13 cellular contexts compared by ENCODE assay signal in genomic region chr4:93334003-93334402, GRCh38.
DNase-seq lines count a peak whose midpoint lies in the region; ATAC-seq lines count a peak whose summit lies in the region.
"Had no signal": no experiment of that assay in that cellular context is flagged by ENCODE, and none has a peak within 500 bp of the region (broad histone marks: within the 10 kb centered on the region; RNA-seq: fewer than 3 reads in every experiment).

No MANE protein-coding gene starts in this region.

- intact Hi-C loops in activated CD4-positive, alpha-beta T cell treated with anti-CD3 and anti-CD28 coated beads for 36 hours (cut with DNase I, micrococcal nuclease): no loop called here
- intact Hi-C loops in activated naive CD4-positive, alpha-beta T cell treated with anti-CD3 and anti-CD28 coated beads for 36 hours (cut with micrococcal nuclease): no loop called here

- no peak overlapping the region for H3K4me3 Mint-ChIP-seq in activated CD4-positive, alpha-beta T cell treated with anti-CD3 and anti-CD28 coated beads for 36 hours
- no peak overlapping the region for H3K4me3 Mint-ChIP-seq in activated naive CD4-positive, alpha-beta T cell treated with anti-CD3 and anti-CD28 coated beads for 36 hours
- H3K4me3 Mint-ChIP-seq: natural killer cell treated with Interleukin-12 subunit alpha and Interleukin-12 subunit beta and Interleukin-15 and Interleukin-18, amount 100 ng/mL, for 72 hours had no signal

- DNase-seq in AG08396 (ENCODE audit: low spot score) (peak; percentile 2), GM19240 (ENCODE audit: insufficient read length, low spot score) (no peak), HT-29 (ENCODE audit: low spot score) (no peak)
- DNase-seq in activated CD4-positive, alpha-beta T cell treated with anti-CD3 and anti-CD28 coated beads for 36 hours: no peak
- no peak for DNase-seq in activated naive CD4-positive, alpha-beta T cell treated with anti-CD3 and anti-CD28 coated beads for 36 hours
- DNase-seq: activated effector memory CD4-positive, alpha-beta T cell treated with anti-CD3 and anti-CD28 coated beads, Interleukin-2, amount 50 U/mL, for 16 hours; islet precursor cell; Right ventricle myocardium superior; stimulated activated CD4-positive, alpha-beta T cell treated with anti-CD3 and anti-CD28 coated beads, Interleukin-12 subunit alpha, Interleukin-12 subunit beta, amount 100 ng/mL, for 4 hours had no signal

- H3K27me3 Mint-ChIP-seq in activated CD4-positive, alpha-beta T cell treated with anti-CD3 and anti-CD28 coated beads for 36 hours: no peaks in the 10 kb centered on the region
- no peaks in the 10 kb centered on the region for H3K27me3 Mint-ChIP-seq in activated naive CD4-positive, alpha-beta T cell treated with anti-CD3 and anti-CD28 coated beads for 36 hours (ENCODE audit: low read depth)
- H3K27me3 Mint-ChIP-seq: natural killer cell treated with Interleukin-12 subunit alpha and Interleukin-12 subunit beta and Interleukin-15 and Interleukin-18, amount 100 ng/mL, for 72 hours had no signal

- ATAC-seq in GM19328 (IDR thresholded peaks at IDR 0.05; ENCODE audit: unreplicated experiment): peak; percentile 92
- peak; percentile 98 for ATAC-seq in HG02763 (IDR thresholded peaks at IDR 0.05; ENCODE audit: unreplicated experiment)
- ATAC-seq in HG03460 (IDR thresholded peaks at IDR 0.05; ENCODE audit: unreplicated experiment): peak; percentile 79
- no peak for ATAC-seq in activated CD4-positive, alpha-beta T cell treated with anti-CD3 and anti-CD28 coated beads for 36 hours
- ATAC-seq: natural killer cell treated with Interleukin-12 subunit alpha and Interleukin-12 subunit beta and Interleukin-15 and Interleukin-18, amount 100 ng/mL, for 72 hours had no signal

- H3K27ac Mint-ChIP-seq in activated CD4-positive, alpha-beta T cell treated with anti-CD3 and anti-CD28 coated beads for 36 hours: no peak overlapping the region
- no peak overlapping the region for H3K27ac Mint-ChIP-seq in activated naive CD4-positive, alpha-beta T cell treated with anti-CD3 and anti-CD28 coated beads for 36 hours
- H3K27ac Mint-ChIP-seq: natural killer cell treated with Interleukin-12 subunit alpha and Interleukin-12 subunit beta and Interleukin-15 and Interleukin-18, amount 100 ng/mL, for 72 hours had no signal

- CTCF ChIA-PET in activated CD4-positive, alpha-beta T cell treated with anti-CD3 and anti-CD28 coated beads for 36 hours (lab: Charles Lee): no interaction called here
- CTCF ChIA-PET in activated naive CD4-positive, alpha-beta T cell treated with anti-CD3 and anti-CD28 coated beads for 36 hours (lab: Charles Lee): no interaction called here

- H3K36me3 Mint-ChIP-seq in activated CD4-positive, alpha-beta T cell treated with anti-CD3 and anti-CD28 coated beads for 36 hours (ENCODE audit: low read depth): no peaks in the 10 kb centered on the region
- no peaks in the 10 kb centered on the region for H3K36me3 Mint-ChIP-seq in activated naive CD4-positive, alpha-beta T cell treated with anti-CD3 and anti-CD28 coated beads for 36 hours (ENCODE audit: low read depth)
- H3K36me3 Mint-ChIP-seq: natural killer cell treated with Interleukin-12 subunit alpha and Interleukin-12 subunit beta and Interleukin-15 and Interleukin-18, amount 100 ng/mL, for 72 hours had no signal

- H3K9me3 Mint-ChIP-seq in activated CD4-positive, alpha-beta T cell treated with anti-CD3 and anti-CD28 coated beads for 36 hours (ENCODE audit: low read depth): no peaks in the 10 kb centered on the region
- no peaks in the 10 kb centered on the region for H3K9me3 Mint-ChIP-seq in activated naive CD4-positive, alpha-beta T cell treated with anti-CD3 and anti-CD28 coated beads for 36 hours

- H3K4me1 Mint-ChIP-seq in activated CD4-positive, alpha-beta T cell treated with anti-CD3 and anti-CD28 coated beads for 36 hours: no peaks in the 10 kb centered on the region
- no peaks in the 10 kb centered on the region for H3K4me1 Mint-ChIP-seq in activated naive CD4-positive, alpha-beta T cell treated with anti-CD3 and anti-CD28 coated beads for 36 hours (ENCODE audit: low read depth)

- POLR2A ChIA-PET in activated CD4-positive, alpha-beta T cell treated with anti-CD3 and anti-CD28 coated beads for 36 hours (lab: Charles Lee): no interaction called here
